In the genomic region with DNA sequence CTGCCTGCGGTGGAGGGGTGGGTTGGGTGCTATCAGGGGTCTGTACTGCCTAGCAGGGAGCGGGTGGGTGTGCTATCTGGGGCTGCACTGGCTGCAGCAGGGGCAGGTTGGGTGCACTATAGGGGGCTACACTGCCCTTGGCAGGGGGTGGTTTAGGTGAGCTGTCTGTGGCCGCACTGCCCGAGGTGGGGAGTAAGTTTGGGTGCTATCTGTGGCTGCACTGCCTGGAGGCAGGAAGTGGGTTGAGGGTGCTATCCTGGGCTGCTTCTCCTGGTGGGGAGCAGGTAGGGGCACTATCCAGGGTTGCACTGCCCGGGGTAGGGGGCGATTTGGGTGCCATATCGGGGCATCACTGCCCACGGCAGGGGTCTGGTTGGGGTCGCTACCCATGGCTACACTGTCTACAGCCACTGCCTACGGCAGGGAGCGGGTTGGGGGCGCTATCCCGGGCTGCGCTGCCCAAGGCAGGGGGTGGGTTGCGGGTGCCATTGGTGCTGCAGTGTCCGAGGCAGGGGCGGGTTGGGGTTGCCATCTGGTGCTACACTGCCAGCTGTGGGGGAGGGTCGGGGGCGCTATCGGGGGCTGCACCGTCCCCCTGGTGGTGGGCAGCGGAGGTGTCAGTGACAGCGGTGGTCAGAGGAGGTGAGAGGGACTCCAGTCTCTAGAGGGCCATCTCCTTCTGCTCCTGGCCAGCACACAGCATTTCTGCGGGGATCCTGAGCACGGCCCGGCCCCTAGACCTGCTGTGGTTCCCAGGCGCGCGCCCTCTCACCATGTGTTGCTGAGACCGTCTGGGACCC, we compare ENCODE assay signal across 1 cellular context.
TF ChIP-seq lines count a peak whose summit lies in the region.

No MANE protein-coding gene starts in this region.

TF ChIP-seq in GM23338, 12 proteins besides CTCF, POLR2A, EP300 and RAD21 (continued from another document):
- TF ChIP-seq, protein P1, sequence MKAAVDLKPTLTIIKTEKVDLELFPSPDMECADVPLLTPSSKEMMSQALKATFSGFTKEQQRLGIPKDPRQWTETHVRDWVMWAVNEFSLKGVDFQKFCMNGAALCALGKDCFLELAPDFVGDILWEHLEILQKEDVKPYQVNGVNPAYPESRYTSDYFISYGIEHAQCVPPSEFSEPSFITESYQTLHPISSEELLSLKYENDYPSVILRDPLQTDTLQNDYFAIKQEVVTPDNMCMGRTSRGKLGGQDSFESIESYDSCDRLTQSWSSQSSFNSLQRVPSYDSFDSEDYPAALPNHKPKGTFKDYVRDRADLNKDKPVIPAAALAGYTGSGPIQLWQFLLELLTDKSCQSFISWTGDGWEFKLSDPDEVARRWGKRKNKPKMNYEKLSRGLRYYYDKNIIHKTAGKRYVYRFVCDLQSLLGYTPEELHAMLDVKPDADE (IDR thresholded peaks at IDR 0.05): no peak
- TF ChIP-seq CREB1 (CRISPR knock-in tag; IDR thresholded peaks at IDR 0.05; ENCODE audit: low read depth): no peak
